Comparison of ENCODE assay signal across 1 cellular context in genomic region chr1:173253046-173253445, GRCh38.
TF ChIP-seq lines count a peak whose summit lies in the region.

No MANE protein-coding gene starts in this region.

TF ChIP-seq in HepG2, 621 proteins besides CTCF, POLR2A, EP300 and RAD21 (continued from another document):
- TF ChIP-seq ZNF770 (CRISPR knock-in tag; IDR thresholded peaks at IDR 0.05), result no peak
- TF ChIP-seq ZEB1 (IDR thresholded peaks at IDR 0.05; ENCODE audit: insufficient replicate concordance, low read depth), result no peak
- no peak for TF ChIP-seq ZFP36L1 (CRISPR knock-in tag; IDR thresholded peaks at IDR 0.05)
- no peak for TF ChIP-seq RCOR2 (CRISPR knock-in tag; IDR thresholded peaks at IDR 0.05)
- no peak for TF ChIP-seq POLR2AphosphoS5 (IDR thresholded peaks at IDR 0.05; ENCODE audit: low read depth, low read length)
- TF ChIP-seq KAT8 (CRISPR knock-in tag; IDR thresholded peaks at IDR 0.05), result no peak
- TF ChIP-seq SIN3A (IDR thresholded peaks at IDR 0.05; ENCODE audit: borderline replicate concordance, low read depth, low read length), result no peak
- no peak for TF ChIP-seq SNRNP70 (IDR thresholded peaks at IDR 0.05; ENCODE audit: low read depth, low read length)
- no peak for TF ChIP-seq CCDC6 (CRISPR knock-in tag; IDR thresholded peaks at IDR 0.05)
- no peak for TF ChIP-seq KLF15 (CRISPR knock-in tag; IDR thresholded peaks at IDR 0.05; ENCODE audit: borderline replicate concordance)
- no peak for TF ChIP-seq MLX (CRISPR knock-in tag; IDR thresholded peaks at IDR 0.05)
- TF ChIP-seq HOXA7 (CRISPR knock-in tag; IDR thresholded peaks at IDR 0.05), result no peak
